ENCODE assay signal across 15 cellular contexts in the genomic region with DNA sequence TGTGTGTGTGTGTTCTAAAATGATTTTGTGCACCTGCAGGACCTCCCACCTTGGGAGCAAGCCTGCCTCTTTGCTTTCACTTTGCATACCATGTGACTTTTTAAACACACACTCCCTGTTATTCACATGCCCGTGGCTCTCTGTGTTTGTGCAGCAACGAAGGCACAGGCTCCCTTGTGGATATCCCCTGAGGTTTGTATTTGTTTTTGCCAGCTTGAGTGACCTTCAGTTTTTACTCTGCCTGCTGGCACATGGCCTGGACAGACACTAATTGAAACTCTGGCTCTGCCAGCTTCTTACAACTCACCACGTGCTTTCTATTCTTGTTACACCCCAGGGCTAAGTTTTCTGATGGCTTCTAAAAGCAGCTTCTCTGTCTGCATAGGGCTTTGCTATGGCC.
DNase-seq lines count a peak whose midpoint lies in the region; ATAC-seq, FAIRE-seq and TF ChIP-seq lines count a peak whose summit lies in the region.
"Had no signal": no experiment of that assay in that cellular context is flagged by ENCODE, and none has a peak within 500 bp of the region (broad histone marks: within the 10 kb centered on the region; RNA-seq: fewer than 3 reads in every experiment).

No MANE protein-coding gene starts in this region.

- peak; percentile 48 for ATAC-seq in Right ventricle myocardium inferior
- ATAC-seq: activated T-cell treated with anti-CD3 and anti-CD28 coated beads, Interleukin-2, amount 50 U/mL, for 72 hours had no signal

- H3K9me3 ChIP-seq in right atrium auricular region, result peaks cover 0 to 15% of the 10 kb centered on the region in 2 donors

- no peaks in the 10 kb centered on the region for H3K4me1 ChIP-seq in right atrium auricular region
- H3K4me1 ChIP-seq: neural progenitor cell had no signal

- FAIRE-seq in islet of Langerhans (lab: Jason Lieb, UNC), result peak; percentile 98
- FAIRE-seq: A204.1 had no signal

- no peak overlapping the region for H3K27ac ChIP-seq in right atrium auricular region
- H3K27ac ChIP-seq: C4-2B, neural progenitor cell had no signal

- no peaks in the 10 kb centered on the region for H3K27me3 ChIP-seq in right atrium auricular region
- H3K27me3 ChIP-seq: neural progenitor cell had no signal

- no peaks in the 10 kb centered on the region for H3K36me3 ChIP-seq in right atrium auricular region
- H3K36me3 ChIP-seq: neural progenitor cell had no signal

- TF ChIP-seq CTCF in right atrium auricular region (IDR thresholded peaks at IDR 0.05) (no peak), GM20000 (IDR thresholded peaks at IDR 0.05; ENCODE audit: extremely low read depth, missing control alignments) (no peak)

- DNase-seq in Right ventricle myocardium inferior (ENCODE audit: missing footprints) (no peak), right atrium auricular region (ENCODE audit: low spot score) (no peak), RPMI8226 (peak; percentile 80), NCI-H2171 (lab: John Stamatoyannopoulos, UW) (no peak), activated gamma-delta T cell (lab: John Stamatoyannopoulos, UW) (no peak), GM20000 (ENCODE audit: low spot score) (no peak), OCI-M1 (lab: John Stamatoyannopoulos, UW) (no peak)
- DNase-seq: activated CD4-positive, alpha-beta memory T cell treated with anti-CD3 and anti-CD28 coated beads, Interleukin-2, amount 10 ng/mL, durations not matched to agents 7 days and 5 days; activated T-cell treated with anti-CD3 and anti-CD28 coated beads, Interleukin-2, amount 50 U/mL, for 72 hours; foreskin fibroblast; stimulated activated CD4-positive, alpha-beta T cell treated with anti-CD3 and anti-CD28 coated beads, Interleukin-2, amount 100 ng/mL, for 48 hours had no signal

- intact Hi-C loops in Right ventricle myocardium inferior (cut with DNase I), result no loop called here

- no peak overlapping the region for H3K4me3 ChIP-seq in right atrium auricular region
- H3K4me3 ChIP-seq: neural progenitor cell had no signal
